Comparison of ENCODE assay signal across 2 cellular contexts in genomic region chr1:54615531-54616245, GRCh38.
TF ChIP-seq lines count a peak whose summit lies in the region.

No MANE protein-coding gene starts in this region.

TF ChIP-seq in GM23338, 12 proteins besides CTCF, POLR2A, EP300 and RAD21:
- TF ChIP-seq ZNF331 (CRISPR knock-in tag; IDR thresholded peaks at IDR 0.05; ENCODE audit: low read depth) (no peak), POLR2AphosphoS5 (IDR thresholded peaks at IDR 0.05; ENCODE audit: low read depth) (no peak), CREB1 (CRISPR knock-in tag; IDR thresholded peaks at IDR 0.05; ENCODE audit: low read depth) (no peak), JUNB (IDR thresholded peaks at IDR 0.05; ENCODE audit: unreplicated experiment) (no peak), ZNF462 (CRISPR knock-in tag; IDR thresholded peaks at IDR 0.05) (no peak), STAT1 (IDR thresholded peaks at IDR 0.05; ENCODE audit: unreplicated experiment) (no peak), EZH2 (IDR thresholded peaks at IDR 0.05; ENCODE audit: low read depth, unreplicated experiment) (no peak), NANOG (IDR thresholded peaks at IDR 0.05; ENCODE audit: borderline replicate concordance) (no peak), ZNF114 (CRISPR knock-in tag; IDR thresholded peaks at IDR 0.05) (no peak), ETS1 (IDR thresholded peaks at IDR 0.05) (no peak), EZH2phosphoT487 (IDR thresholded peaks at IDR 0.05; ENCODE audit: unreplicated experiment) (no peak), REST (IDR thresholded peaks at IDR 0.05; ENCODE audit: unreplicated experiment) (no peak)

TF ChIP-seq in H1, 55 proteins besides CTCF, POLR2A, EP300 and RAD21:
- TF ChIP-seq USF2 (IDR thresholded peaks at IDR 0.05; ENCODE audit: low read length), result no peak
- TF ChIP-seq SP4 (IDR thresholded peaks at IDR 0.05; ENCODE audit: low read length), result no peak
- TF ChIP-seq MAFK (IDR thresholded peaks at IDR 0.05; ENCODE audit: low read depth, low read length), result no peak
- TF ChIP-seq ATF2 (IDR thresholded peaks at IDR 0.05; ENCODE audit: low read length), result no peak
- TF ChIP-seq ATF3 (IDR thresholded peaks at IDR 0.05; ENCODE audit: insufficient read depth, low read depth, low read length), result no peak
- no peak for TF ChIP-seq BRCA1 (IDR thresholded peaks at IDR 0.05; ENCODE audit: low read depth, low read length)
- no peak for TF ChIP-seq FOSL1 (IDR thresholded peaks at IDR 0.05; ENCODE audit: insufficient read depth, low read depth, low read length)
